Comparison of ENCODE assay signal across 14 cellular contexts in the genomic region with DNA sequence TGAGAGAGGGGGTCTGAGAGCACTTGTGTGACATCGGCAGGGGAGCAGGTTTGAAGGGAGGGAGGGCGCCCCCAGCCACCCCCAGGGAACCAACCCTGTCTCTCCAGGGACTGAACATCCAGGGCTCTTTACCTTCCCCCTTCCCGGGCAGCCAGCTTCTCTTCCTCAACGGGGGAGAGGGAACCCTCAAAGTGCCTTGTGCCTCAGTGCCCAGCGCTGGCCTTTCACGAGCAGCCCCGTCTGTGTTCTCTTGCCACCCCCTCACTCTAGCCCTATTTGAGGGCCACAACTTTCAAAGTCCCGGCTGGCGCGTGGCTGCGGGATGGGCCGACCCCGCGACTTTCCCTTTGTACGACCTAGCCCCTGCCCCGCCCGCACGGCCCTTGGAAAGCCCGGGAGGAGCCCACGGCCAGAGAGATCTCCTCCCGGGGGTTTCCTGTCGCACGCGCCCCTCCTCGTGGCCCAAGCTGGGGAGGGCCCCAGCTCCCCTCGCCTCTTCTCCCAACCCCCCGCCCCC. TPM values are rescaled to one million over a fixed set of nuclear protein-coding genes. Genes with fewer than 3 reads are reported as not detected.
DNase-seq lines count a peak whose midpoint lies in the region; ATAC-seq and TF ChIP-seq lines count a peak whose summit lies in the region.
"Had no signal": no experiment of that assay in that cellular context is flagged by ENCODE, and none has a peak within 500 bp of the region (broad histone marks: within the 10 kb centered on the region; RNA-seq: fewer than 3 reads in every experiment).

No MANE protein-coding gene starts in this region.

- H3K79me2 ChIP-seq in osteoblast (ENCODE audit: insufficient read depth, low read length) = no peaks in the 10 kb centered on the region

- peaks cover 10% of the 10 kb centered on the region for H3K4me1 ChIP-seq in HUES64 (ENCODE audit: insufficient read depth, low read length)
- H3K4me1 ChIP-seq in osteoblast (ENCODE audit: insufficient read depth, low read length) = no peaks in the 10 kb centered on the region
- H3K4me1 ChIP-seq: foreskin keratinocyte had no signal

- H4K20me1 ChIP-seq in osteoblast (ENCODE audit: insufficient read depth, low read length) = peaks cover 6% of the 10 kb centered on the region

- DNase-seq in DMS53 (lab: John Stamatoyannopoulos, UW) = peak; percentile 47
- no peak for DNase-seq in DMS53 treated with DMSO at 0.1 percent for 48 hours (lab: John Stamatoyannopoulos, UW; ENCODE audit: unreplicated experiment)
- DNase-seq in dorsolateral prefrontal cortex = no peak
- DNase-seq in osteoblast (ENCODE audit: insufficient read length, low spot score, missing footprints) = peak; percentile 68
- DNase-seq in hepatic stellate cell (ENCODE audit: low spot score) = no peak
- DNase-seq: NCI-H2029 treated with DMSO at 0.1 percent for 48 hours had no signal

- no peak for ATAC-seq in GM18520 (IDR thresholded peaks at IDR 0.05; ENCODE audit: unreplicated experiment)
- ATAC-seq in HG02642 (IDR thresholded peaks at IDR 0.05; ENCODE audit: poor library complexity, unreplicated experiment) = no peak

- no peak overlapping the region for H2AFZ ChIP-seq in osteoblast (ENCODE audit: low read length)

- H3K4me2 ChIP-seq in osteoblast (ENCODE audit: insufficient read depth, low read length) = no peak overlapping the region

- H3K9ac ChIP-seq in HUES64 (ENCODE audit: low read depth, low read length) = no peak overlapping the region

- WGBS in HUES64 = 10% methylated on average over 27 of the region's 27 CpGs

- H3K27ac ChIP-seq in HUES64 (ENCODE audit: low read depth, low read length) (no peak overlapping the region), dorsolateral prefrontal cortex (peak overlapping the region in 10 of 59 donors; percentile 11 to 62 (median 31)), osteoblast (ENCODE audit: low read depth, low read length) (no peak overlapping the region)
- H3K27ac ChIP-seq: foreskin keratinocyte had no signal

- peaks cover 47% of the 10 kb centered on the region for H3K27me3 ChIP-seq in HUES64 (ENCODE audit: insufficient read depth, low read length)
- peaks cover 0 to 44% (median 3%) of the 10 kb centered on the region in 45 donors for H3K27me3 ChIP-seq in dorsolateral prefrontal cortex
- peaks cover 64% of the 10 kb centered on the region for H3K27me3 ChIP-seq in osteoblast (ENCODE audit: insufficient read depth, low read length)

- intact Hi-C loops in dorsolateral prefrontal cortex (cut with DNase I) = no loop called here

- no peaks in the 10 kb centered on the region for H3K9me3 ChIP-seq in HUES64 (ENCODE audit: insufficient read depth, low read depth, low read length)
- H3K9me3 ChIP-seq in osteoblast (ENCODE audit: low read depth, low read length) = no peaks in the 10 kb centered on the region

- H3K36me3 ChIP-seq in HUES64 (ENCODE audit: insufficient read depth, low read length) (no peaks in the 10 kb centered on the region), osteoblast (ENCODE audit: insufficient read depth, low read length) (no peaks in the 10 kb centered on the region)

- TF ChIP-seq CTCF in dorsolateral prefrontal cortex (IDR thresholded peaks at IDR 0.05 in 54 of 56, conservative IDR thresholded peaks at IDR 0.05 in 2 of 56; ENCODE audit: low read depth in 1 of 56, partially characterized antibody in 56 of 56) (no peak), osteoblast (IDR thresholded peaks at IDR 0.05; ENCODE audit: extremely low read depth, low read depth, low read length) (no peak)

- H3K4me3 ChIP-seq in HUES64 (ENCODE audit: low read length) (peak overlapping the region; percentile 54), dorsolateral prefrontal cortex (peak overlapping the region in 56 of 59 donors; percentile 15 to 69 (median 50)), osteoblast (ENCODE audit: insufficient read depth, low read length) (no peak overlapping the region)

RNA-seq across cellular contexts. Expression of gene SCRT2, which starts 0.6 kb away (rescaled TPM):
- 0.50 TPM for polyA plus RNA-seq in HUES64 (2013, experiment 1 of 2)
- polyA plus RNA-seq in HUES64 (2013, experiment 2 of 2) = 0.89 TPM
- total RNA-seq in dorsolateral prefrontal cortex (1 to 10 TPM in 114 of 120 experiments, under 1 TPM in 6; 0.60 to 6.8 (median 2.2) TPM), osteoblast (not detected in 2 replicates)
- total RNA-seq: activated naive CD8-positive, alpha-beta T cell treated with anti-CD3 and anti-CD28 coated beads, Interleukin-2, amount 10 ng/mL, durations not matched to agents 7 days and 5 days; CD8-positive, alpha-beta memory T cell; foreskin keratinocyte; kidney; mesenteric fat pad had no signal
- polyA plus RNA-seq: CD8-positive, alpha-beta memory T cell; foreskin keratinocyte had no signal

RNA-seq across cellular contexts. Expression of gene SRXN1, which starts 22.0 kb away (rescaled TPM):
- 26.4 TPM for polyA plus RNA-seq in HUES64 (2013, experiment 1 of 2)
- 24.6 TPM for polyA plus RNA-seq in HUES64 (2013, experiment 2 of 2)
- 10 to 100 TPM; 14.4 to 47.4 (median 30.2) TPM for total RNA-seq in dorsolateral prefrontal cortex
- 60.1 and 65.1 TPM in 2 replicates for total RNA-seq in osteoblast

Comparison
In these comparisons a context has a peak if more than half of its experiments do, and no peak if none do; other contexts are left out.
1. DNase-seq: peak in DMS53 (single experiment) and osteoblast (single experiment); none in DMS53 treated with DMSO at 0.1 percent for 48 hours (single experiment), dorsolateral prefrontal cortex (0 of 10) and hepatic stellate cell (single experiment).